Comparison of ENCODE assay signal across 17 cellular contexts in the genomic region with DNA sequence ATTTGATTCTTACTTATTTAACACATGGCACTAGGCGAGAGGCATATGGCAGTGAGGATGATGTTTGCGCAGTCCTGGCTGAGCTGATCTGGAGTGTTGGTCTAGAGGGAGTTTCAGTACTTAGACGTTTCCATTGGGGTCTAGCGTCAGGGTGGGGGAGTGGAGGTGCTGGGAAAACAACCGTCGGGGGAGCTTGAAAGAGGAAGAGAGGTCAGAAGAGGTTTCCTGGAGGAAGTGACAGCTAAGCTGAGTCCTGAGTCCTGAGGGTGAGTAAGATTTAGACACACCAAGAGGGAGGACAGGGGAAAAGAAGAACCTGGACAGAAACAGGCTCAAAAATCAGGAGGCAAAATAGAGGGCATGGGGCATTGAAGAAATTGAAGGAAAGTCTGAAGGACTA.
A peak's percentile ranks its signal among the peaks of the same experiment; 100 is the strongest.
DNase-seq lines count a peak whose midpoint lies in the region.
"Had no signal": no experiment of that assay in that cellular context is flagged by ENCODE, and none has a peak within 500 bp of the region (broad histone marks: within the 10 kb centered on the region; RNA-seq: fewer than 3 reads in every experiment).

No MANE protein-coding gene starts in this region.

- DNase-seq in SIG-M5 treated with dmso at 0.1 percent for 504 hours (lab: John Stamatoyannopoulos, UW; ENCODE audit: unreplicated experiment) (peak; percentile 14), SIG-M5 (lab: John Stamatoyannopoulos, UW) (no peak), MV-4-11 (lab: John Stamatoyannopoulos, UW) (peak; percentile 69), UCSD-AML1 (lab: John Stamatoyannopoulos, UW; ENCODE audit: unreplicated experiment) (peak; percentile 21), pulmonary artery endothelial cell (ENCODE audit: low read depth, low spot score) (peak; percentile 65), AG08395 (ENCODE audit: low spot score) (no peak), NCI-H1930 (lab: John Stamatoyannopoulos, UW) (no peak)
- no peak for DNase-seq in stimulated activated naive CD4-positive, alpha-beta T cell (lab: John Stamatoyannopoulos, UW)
- DNase-seq: activated CD4-positive, alpha-beta T cell treated with anti-CD3 and anti-CD28 coated beads for 1 hour; activated naive CD4-positive, alpha-beta T cell treated with Interleukin-2 at 50 U/mL for 16 hours; CD8-positive, alpha-beta T cell; EL; NCI-H2081; NK-92 treated with Interleukin-12 subunit alpha and Interleukin-12 subunit beta, amount 100 ng/mL, for 24 hours; retina; Right ventricle myocardium superior; stimulated activated CD4-positive, alpha-beta T cell treated with anti-CD3 and anti-CD28 coated beads, Interleukin-15, amount 100 ng/mL, for 24 hours had no signal

Comparison
In these comparisons a context has a peak if more than half of its experiments do, and no peak if none do; other contexts are left out.
1. DNase-seq: peak in SIG-M5 treated with dmso at 0.1 percent for 504 hours (single experiment), MV-4-11 (single experiment), UCSD-AML1 (single experiment) and pulmonary artery endothelial cell (single experiment); none in SIG-M5 (single experiment), AG08395 (single experiment), stimulated activated naive CD4-positive, alpha-beta T cell (0 of 6) and NCI-H1930 (0 of 2).